19 cellular contexts compared by ENCODE assay signal in the genomic region with DNA sequence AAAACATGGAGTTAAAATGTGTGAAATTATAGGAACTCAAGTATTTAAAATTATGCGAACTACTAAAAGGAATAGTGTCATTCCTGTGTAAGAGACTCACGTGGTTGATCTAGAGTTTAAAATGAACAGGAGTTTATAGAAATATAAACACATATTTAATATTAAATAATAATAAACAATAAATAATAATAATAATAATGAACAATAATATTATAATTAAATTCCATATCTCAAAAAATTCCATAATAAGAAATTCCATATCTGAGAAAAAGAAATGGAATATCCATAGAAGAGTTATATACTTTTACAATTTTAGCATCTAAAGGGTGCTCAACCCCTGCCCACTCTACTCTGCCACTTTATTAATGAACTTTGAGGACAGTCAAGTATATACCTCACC.
"Had no signal": no experiment of that assay in that cellular context is flagged by ENCODE, and none has a peak within 500 bp of the region (broad histone marks: within the 10 kb centered on the region; RNA-seq: fewer than 3 reads in every experiment).

No MANE protein-coding gene starts in this region.

- H3K9me3 ChIP-seq: gastrocnemius medialis, heart left ventricle, spleen, testis, upper lobe of right lung had no signal

- H3K27ac ChIP-seq: epithelial cell of prostate, gastrocnemius medialis, heart left ventricle, spleen had no signal

- ATAC-seq: activated CD4-positive, CD25-positive, alpha-beta regulatory T cell treated with anti-CD3 and anti-CD28 coated beads, Interleukin-2, amount 50 U/mL, for 24 hours; left colon; naive thymus-derived CD4-positive, alpha-beta T cell; stimulated activated naive CD8-positive, alpha-beta T cell treated with anti-CD3 and anti-CD28 coated beads, Interleukin-15, amount 100 ng/mL, for 72 hours; T-cell had no signal

- H3K27me3 ChIP-seq: gastrocnemius medialis, heart left ventricle, spleen, testis, upper lobe of right lung had no signal

- H3K4me3 ChIP-seq: gastrocnemius medialis, heart left ventricle, spleen, upper lobe of right lung had no signal

- DNase-seq: activated CD4-positive, alpha-beta T cell treated with anti-CD3 and anti-CD28 coated beads, Interleukin-2, amount 50 U/mL, for 1 hour; activated CD8-positive, alpha-beta memory T cell treated with anti-CD3 and anti-CD28 coated beads for 24 hours; activated naive CD4-positive, alpha-beta T cell; activated naive CD8-positive, alpha-beta T cell treated with anti-CD3 and anti-CD28 coated beads, Interleukin-2, amount 10 ng/mL, durations not matched to agents 7 days and 5 days; anterior cingulate cortex; effector memory CD4-positive, alpha-beta T cell; gastrocnemius medialis; heart left ventricle; left colon; naive thymus-derived CD4-positive, alpha-beta T cell; posterior cingulate gyrus; spleen; stimulated activated naive CD8-positive, alpha-beta T cell treated with anti-CD3 and anti-CD28 coated beads, Interleukin-15, amount 100 ng/mL, for 72 hours; T-cell; T-helper 9 cell; testis; upper lobe of right lung had no signal

- H3K36me3 ChIP-seq: gastrocnemius medialis, heart left ventricle, spleen, upper lobe of right lung had no signal
